Comparison of ENCODE assay signal across 8 cellular contexts in genomic region chr4:57037982-57038604, GRCh38. TPM values are rescaled to one million over a fixed set of nuclear protein-coding genes. Genes with fewer than 3 reads are reported as not detected.
DNase-seq lines count a peak whose midpoint lies in the region; ATAC-seq and TF ChIP-seq lines count a peak whose summit lies in the region.

No MANE protein-coding gene starts in this region.

- peak; percentile 76 for ATAC-seq in GM21360 (IDR thresholded peaks at IDR 0.05; ENCODE audit: unreplicated experiment)
- ATAC-seq in GM18873 (IDR thresholded peaks at IDR 0.05; ENCODE audit: low FRiP score, unreplicated experiment): no peak
- ATAC-seq in HG02840 (IDR thresholded peaks at IDR 0.05; ENCODE audit: low FRiP score, unreplicated experiment): no peak

- peak; percentile 96 for TF ChIP-seq CTCF in astrocyte of the spinal cord (IDR thresholded peaks at IDR 0.05; ENCODE audit: low read depth, low read length)

- in situ Hi-C loops in astrocyte of the spinal cord (cut with HindIII; ENCODE audit: low sequenced_read_pairs): no loop called here

- peak; percentile 58 for DNase-seq in Daoy (ENCODE audit: low read depth)
- DNase-seq in NCI-H1930 (lab: John Stamatoyannopoulos, UW): peak; percentile 22 to 63
- peak; percentile 54 for DNase-seq in astrocyte of the spinal cord (ENCODE audit: low read depth, low spot score)
- peak; percentile 85 for DNase-seq in iPS-NIHi7 (ENCODE audit: extremely low spot score)
- DNase-seq in stimulated activated CD4-positive, alpha-beta T cell treated with anti-CD3 and anti-CD28 coated beads, Interleukin-4, amount 100 ng/mL, for 48 hours (ENCODE audit: low read depth in 2 of 2): peak; percentile 8 to 11

- H3K4me3 ChIP-seq in astrocyte of the spinal cord (ENCODE audit: low read depth, low read length): no peak overlapping the region

RNA-seq across cellular contexts. Expression of gene POLR2B, which starts 59.4 kb away (rescaled TPM):
- total RNA-seq in Daoy (2014; rRNA removed; shearing (Covaris generic)): 101 and 103 TPM in 2 replicates

Comparison
In these comparisons a context has a peak if more than half of its experiments do, and no peak if none do; other contexts are left out.
1. DNase-seq: peak in every context shown above with its lines; median percentile 85 in iPS-NIHi7; 58 in Daoy; 54 in astrocyte of the spinal cord; 42 in NCI-H1930; 10 in stimulated activated CD4-positive, alpha-beta T cell treated with anti-CD3 and anti-CD28 coated beads, Interleukin-4, amount 100 ng/mL, for 48 hours.